In genomic region chr16:24102120-24102740, GRCh38 we compare ENCODE assay signal across 18 cellular contexts.
DNase-seq lines count a peak whose midpoint lies in the region; ATAC-seq, FAIRE-seq and TF ChIP-seq lines count a peak whose summit lies in the region.
"Had no signal": no experiment of that assay in that cellular context is flagged by ENCODE, and none has a peak within 500 bp of the region (broad histone marks: within the 10 kb centered on the region; RNA-seq: fewer than 3 reads in every experiment).

No MANE protein-coding gene starts in this region.

- H3K4me3 Mint-ChIP-seq in activated CD8-positive, alpha-beta T cell treated with anti-CD3 and anti-CD28 coated beads for 36 hours, result no peak overlapping the region
- H3K4me3 Mint-ChIP-seq: HFFc6; T-helper 1 cell treated with Interleukin-12 subunit alpha and Interleukin-12 subunit beta and Interleukin-4 antibody, amounts not matched to agents 30 μg/mL and 1 μg/mL, for 36 hours had no signal

- CTCF ChIA-PET in activated CD8-positive, alpha-beta T cell treated with anti-CD3 and anti-CD28 coated beads for 36 hours (lab: Charles Lee), result no interaction called here

- H3K27me3 ChIP-seq in bronchial epithelial cell (ENCODE audit: control insufficient read depth, insufficient read depth, low read length), result no peaks in the 10 kb centered on the region
- H3K27me3 ChIP-seq: BE2C had no signal

- H3K27me3 Mint-ChIP-seq in activated CD8-positive, alpha-beta T cell treated with anti-CD3 and anti-CD28 coated beads for 36 hours, result no peaks in the 10 kb centered on the region

- H3K36me3 Mint-ChIP-seq in activated CD8-positive, alpha-beta T cell treated with anti-CD3 and anti-CD28 coated beads for 36 hours (ENCODE audit: low read depth), result peaks cover 36% of the 10 kb centered on the region

- DNase-seq in DMS153 (lab: John Stamatoyannopoulos, UW) (peak; percentile 48), NCI-H1092 (lab: John Stamatoyannopoulos, UW) (peak; percentile 64), bronchial epithelial cell (ENCODE audit: low read depth) (no peak), middle frontal gyrus (ENCODE audit: extremely low spot score, low spot score) (peak; percentile 39), HuH-7.5 (ENCODE audit: low spot score) (no peak), SKM-1 (lab: John Stamatoyannopoulos, UW; ENCODE audit: unreplicated experiment) (no peak)
- DNase-seq in activated CD8-positive, alpha-beta T cell treated with anti-CD3 and anti-CD28 coated beads for 36 hours, result no peak
- DNase-seq: activated CD4-positive, alpha-beta T cell treated with anti-CD3 and anti-CD28 coated beads for 4 hours; activated effector memory CD4-positive, alpha-beta T cell treated with Interleukin-2 at 50 U/mL for 16 hours; BE2C; HFFc6; IMR-90; NCI-H2171 treated with DMSO at 0.1 percent for 48 hours; PC-3; stimulated activated CD4-positive, alpha-beta T cell treated with anti-CD3 and anti-CD28 coated beads, Interleukin-1b, Interleukin-23, amount 100 ng/mL, for 48 hours had no signal

- POLR2A ChIA-PET in activated CD8-positive, alpha-beta T cell treated with anti-CD3 and anti-CD28 coated beads for 36 hours (lab: Charles Lee), result no interaction called here

- no peak for ATAC-seq in activated CD8-positive, alpha-beta T cell treated with anti-CD3 and anti-CD28 coated beads for 36 hours
- no peak for ATAC-seq in HG02798 (IDR thresholded peaks at IDR 0.05; ENCODE audit: poor library complexity, unreplicated experiment)
- ATAC-seq: PC-3 had no signal

- FAIRE-seq in bronchial epithelial cell (lab: Jason Lieb, UNC), result peak; percentile 73
- FAIRE-seq: endothelial cell of umbilical vein had no signal

- no peak for TF ChIP-seq CTCF in bronchial epithelial cell (IDR thresholded peaks at IDR 0.05; ENCODE audit: insufficient read depth, low read length, severe bottlenecking)
- no peak for TF ChIP-seq CTCF in activated CD8-positive, alpha-beta T cell treated with anti-CD3 and anti-CD28 coated beads for 36 hours (IDR thresholded peaks at IDR 0.05)

- peaks cover 3% of the 10 kb centered on the region for H3K9me3 Mint-ChIP-seq in activated CD8-positive, alpha-beta T cell treated with anti-CD3 and anti-CD28 coated beads for 36 hours

- intact Hi-C loops in activated CD8-positive, alpha-beta T cell treated with anti-CD3 and anti-CD28 coated beads for 36 hours (cut with micrococcal nuclease), result no loop called here

- peaks cover 5% of the 10 kb centered on the region for H3K4me1 Mint-ChIP-seq in activated CD8-positive, alpha-beta T cell treated with anti-CD3 and anti-CD28 coated beads for 36 hours (ENCODE audit: low read depth)

- H3K27ac Mint-ChIP-seq in activated CD8-positive, alpha-beta T cell treated with anti-CD3 and anti-CD28 coated beads for 36 hours, result no peak overlapping the region
- H3K27ac Mint-ChIP-seq: HFFc6; T-helper 1 cell treated with Interleukin-12 subunit alpha and Interleukin-12 subunit beta and Interleukin-4 antibody, amounts not matched to agents 30 μg/mL and 1 μg/mL, for 36 hours had no signal

- no peaks in the 10 kb centered on the region for H3K36me3 ChIP-seq in bronchial epithelial cell (ENCODE audit: control insufficient read depth, insufficient read depth, low read length)
- H3K36me3 ChIP-seq: BE2C had no signal

- H3K4me3 ChIP-seq in bronchial epithelial cell (ENCODE audit: low read depth, low read length), result no peak overlapping the region

Comparison
In these comparisons a context has a peak if more than half of its experiments do, and no peak if none do; other contexts are left out.
1. DNase-seq: peak in DMS153 (single experiment), NCI-H1092 (single experiment) and middle frontal gyrus (single experiment); none in bronchial epithelial cell (single experiment), HuH-7.5 (single experiment), SKM-1 (single experiment) and activated CD8-positive, alpha-beta T cell treated with anti-CD3 and anti-CD28 coated beads for 36 hours (single experiment).